Comparison of ENCODE assay signal across 8 cellular contexts in genomic region chr16:67428146-67428731, GRCh38. TPM values are rescaled to one million over a fixed set of nuclear protein-coding genes. Genes with fewer than 3 reads are reported as not detected.
A peak's percentile ranks its signal among the peaks of the same experiment; 100 is the strongest.
DNase-seq lines count a peak whose midpoint lies in the region; ATAC-seq and TF ChIP-seq lines count a peak whose summit lies in the region.

No MANE protein-coding gene starts in this region.

- peak; percentile 54 for DNase-seq in DMS153 treated with DMSO at 0.1 percent for 48 hours (lab: John Stamatoyannopoulos, UW; ENCODE audit: unreplicated experiment)
- DNase-seq in Panc1 (ENCODE audit: low read depth, low spot score): peak; percentile 28
- peak; percentile 44 for DNase-seq in activated T-helper 2 cell treated with anti-CD3 and anti-CD28 coated beads, Interferon-gamma antibody, Interleukin-2, Interleukin-4, amounts not matched to agents 10 μg/mL and 5 μg/mL and 100 μg/mL, durations not matched to agents 14 hours and 24 hours and 36 hours (ENCODE audit: low spot score)
- peak; percentile 34 for DNase-seq in foreskin melanocyte
- peak; percentile 89 for DNase-seq in osteocyte (ENCODE audit: extremely low spot score, unreplicated experiment)

- peak; percentile 90 for TF ChIP-seq CTCF in Panc1 (IDR thresholded peaks at IDR 0.05)
- peak; percentile 88 for TF ChIP-seq CTCF in osteocyte (IDR thresholded peaks at IDR 0.05)

- no peak overlapping the region for H3K4me3 Mint-ChIP-seq in activated T-helper 2 cell treated with anti-CD3 and anti-CD28 coated beads, Interferon-gamma antibody, Interleukin-2, Interleukin-4, amounts not matched to agents 10 μg/mL and 5 μg/mL and 100 μg/mL, durations not matched to agents 14 hours and 24 hours and 36 hours (ENCODE audit: low read depth)
- H3K4me3 Mint-ChIP-seq in osteocyte (ENCODE audit: unreplicated experiment): no peak overlapping the region

- CTCF ChIA-PET in Panc1 (lab: Charles Lee): interaction anchor here (0.5 to 1.6 kb wide), 11 partner anchors 15 to 168 kb away, joined by 3 to 7 read pairs (median 3); partner anchors contain the start of gene ATP6V0D1

- peak; percentile 90 for TF ChIP-seq RAD21 in Ishikawa (IDR thresholded peaks at IDR 0.05; ENCODE audit: low read depth)

- H3K4me3 ChIP-seq in Panc1 (ENCODE audit: low read depth in 2 of 2, low read length in 2 of 2): no peak overlapping the region

- H3K4me1 ChIP-seq in Panc1 (ENCODE audit: control insufficient read depth, insufficient read depth, low read length): peaks cover 2% of the 10 kb centered on the region; the same call in 1 of the 2 replicates

- no peak overlapping the region for H3K27ac ChIP-seq in Panc1 (ENCODE audit: low read length)

- H3K36me3 ChIP-seq in Panc1 (ENCODE audit: control insufficient read depth, insufficient read depth, low read length): no peaks in the 10 kb centered on the region

- no peaks in the 10 kb centered on the region for H3K36me3 Mint-ChIP-seq in activated T-helper 2 cell treated with anti-CD3 and anti-CD28 coated beads, Interferon-gamma antibody, Interleukin-2, Interleukin-4, amounts not matched to agents 10 μg/mL and 5 μg/mL and 100 μg/mL, durations not matched to agents 14 hours and 24 hours and 36 hours (ENCODE audit: low read depth)
- H3K36me3 Mint-ChIP-seq in osteocyte (ENCODE audit: unreplicated experiment): peaks cover 6% of the 10 kb centered on the region

- POLR2A ChIA-PET in Panc1 (lab: Charles Lee): no interaction called here

- H3K4me1 Mint-ChIP-seq in activated T-helper 2 cell treated with anti-CD3 and anti-CD28 coated beads, Interferon-gamma antibody, Interleukin-2, Interleukin-4, amounts not matched to agents 10 μg/mL and 5 μg/mL and 100 μg/mL, durations not matched to agents 14 hours and 24 hours and 36 hours (ENCODE audit: low read depth): peaks cover 5% of the 10 kb centered on the region
- H3K4me1 Mint-ChIP-seq in osteocyte (ENCODE audit: unreplicated experiment): peaks cover 42% of the 10 kb centered on the region

- peak; percentile 70 for ATAC-seq in Panc1
- no peak for ATAC-seq in HG03565 (IDR thresholded peaks at IDR 0.05; ENCODE audit: unreplicated experiment)
- ATAC-seq in HG02884 (IDR thresholded peaks at IDR 0.05; ENCODE audit: unreplicated experiment): no peak

- H3K27me3 Mint-ChIP-seq in activated T-helper 2 cell treated with anti-CD3 and anti-CD28 coated beads, Interferon-gamma antibody, Interleukin-2, Interleukin-4, amounts not matched to agents 10 μg/mL and 5 μg/mL and 100 μg/mL, durations not matched to agents 14 hours and 24 hours and 36 hours (ENCODE audit: low read depth): peaks cover 51% of the 10 kb centered on the region
- H3K27me3 Mint-ChIP-seq in osteocyte (ENCODE audit: unreplicated experiment): peaks cover 15% of the 10 kb centered on the region

- no peaks in the 10 kb centered on the region for H3K9me3 ChIP-seq in Panc1 (ENCODE audit: control insufficient read depth, insufficient read depth, low read depth, low read length)

- in situ Hi-C loops in Panc1 (cut with HindIII; ENCODE audit: low pct_unique_long_range_greater_than_20kb, low sequenced_read_pairs): no loop called here

- H3K9me3 Mint-ChIP-seq in activated T-helper 2 cell treated with anti-CD3 and anti-CD28 coated beads, Interferon-gamma antibody, Interleukin-2, Interleukin-4, amounts not matched to agents 10 μg/mL and 5 μg/mL and 100 μg/mL, durations not matched to agents 14 hours and 24 hours and 36 hours: no peaks in the 10 kb centered on the region
- no peaks in the 10 kb centered on the region for H3K9me3 Mint-ChIP-seq in osteocyte (ENCODE audit: unreplicated experiment)

- BruUV-seq in Panc1 (replicated peaks; lab: Mats Ljungman, UMichigan): no TSS peak

- H3K27ac Mint-ChIP-seq in activated T-helper 2 cell treated with anti-CD3 and anti-CD28 coated beads, Interferon-gamma antibody, Interleukin-2, Interleukin-4, amounts not matched to agents 10 μg/mL and 5 μg/mL and 100 μg/mL, durations not matched to agents 14 hours and 24 hours and 36 hours: no peak overlapping the region
- H3K27ac Mint-ChIP-seq in osteocyte (ENCODE audit: unreplicated experiment): no peak overlapping the region

- TF ChIP-seq EP300 in Ishikawa (IDR thresholded peaks at IDR 0.05; ENCODE audit: borderline replicate concordance): no peak

- intact Hi-C loops in Panc1 (cut with micrococcal nuclease; ENCODE audit: unreplicated experiment): loop anchor here (2.0 kb wide), 1 partner anchor 37 kb away; no protein-coding TSS in a partner anchor
- intact Hi-C loops in activated T-helper 2 cell treated with anti-CD3 and anti-CD28 coated beads, Interferon-gamma antibody, Interleukin-2, Interleukin-4, amounts not matched to agents 10 μg/mL and 5 μg/mL and 100 μg/mL, durations not matched to agents 14 hours and 24 hours and 36 hours (cut with micrococcal nuclease): loop anchor here (1.0 to 2.0 kb wide), 2 partner anchors 19 to 37 kb away; no protein-coding TSS in a partner anchor

- H3K27me3 ChIP-seq in Panc1 (ENCODE audit: control insufficient read depth, insufficient read depth, low read length): no peaks in the 10 kb centered on the region; the same call in 1 of the 2 replicates

TF ChIP-seq in Ishikawa, 13 proteins besides CTCF, POLR2A, EP300 and RAD21:
- TF ChIP-seq ZBTB7A (IDR thresholded peaks at IDR 0.05; ENCODE audit: low read depth) (0 out of 2 replicates have a peak, but pooled peaks have one; percentile 25), TEAD4 (IDR thresholded peaks at IDR 0.05) (no peak)

RNA-seq across cellular contexts. Expression of gene HSD11B2, which starts 2.7 kb away (rescaled TPM):
- total RNA-seq in Panc1 (2021; ENCODE audit: unreplicated experiment): 0.77 TPM
- polyA plus RNA-seq in Panc1 (2012; ENCODE audit: insufficient read length): 1.0 TPM
- total RNA-seq in activated T-helper 2 cell treated with anti-CD3 and anti-CD28 coated beads, Interferon-gamma antibody, Interleukin-2, Interleukin-4, amounts not matched to agents 10 μg/mL and 5 μg/mL and 100 μg/mL, durations not matched to agents 14 hours and 24 hours and 36 hours: 1.7 and 2.8 TPM in 2 replicates
- 0.40 and 0.68 TPM in 2 replicates for total RNA-seq in osteocyte

RNA-seq across cellular contexts. Expression of gene ZDHHC1, which starts 12.0 kb away (rescaled TPM):
- total RNA-seq in Panc1 (2021; ENCODE audit: unreplicated experiment) (7.8 TPM), osteocyte (13.5 and 15.4 TPM in 2 replicates)
- 10.4 TPM for polyA plus RNA-seq in Panc1 (2012; ENCODE audit: insufficient read length)
- total RNA-seq in activated T-helper 2 cell treated with anti-CD3 and anti-CD28 coated beads, Interferon-gamma antibody, Interleukin-2, Interleukin-4, amounts not matched to agents 10 μg/mL and 5 μg/mL and 100 μg/mL, durations not matched to agents 14 hours and 24 hours and 36 hours: 1.4 and 1.5 TPM in 2 replicates

RNA-seq across cellular contexts. Expression of gene TPPP3, which starts 34.9 kb away (rescaled TPM):
- total RNA-seq in Panc1 (2021; ENCODE audit: unreplicated experiment) (0.95 TPM), osteocyte (1.4 and 1.5 TPM in 2 replicates)
- polyA plus RNA-seq in Panc1 (2012; ENCODE audit: insufficient read length): 6.0 TPM
- not detected in 2 replicates for total RNA-seq in activated T-helper 2 cell treated with anti-CD3 and anti-CD28 coated beads, Interferon-gamma antibody, Interleukin-2, Interleukin-4, amounts not matched to agents 10 μg/mL and 5 μg/mL and 100 μg/mL, durations not matched to agents 14 hours and 24 hours and 36 hours

RNA-seq across cellular contexts. Expression of gene ATP6V0D1, which starts 52.7 kb away (rescaled TPM):
- total RNA-seq in Panc1 (2021; ENCODE audit: unreplicated experiment) (70.8 TPM), osteocyte (112 and 116 TPM in 2 replicates)
- polyA plus RNA-seq in Panc1 (2012; ENCODE audit: insufficient read length): 103 TPM
- 31.5 and 33.9 TPM in 2 replicates for total RNA-seq in activated T-helper 2 cell treated with anti-CD3 and anti-CD28 coated beads, Interferon-gamma antibody, Interleukin-2, Interleukin-4, amounts not matched to agents 10 μg/mL and 5 μg/mL and 100 μg/mL, durations not matched to agents 14 hours and 24 hours and 36 hours

RNA-seq across cellular contexts. Expression of gene AGRP, which starts 55.1 kb away (rescaled TPM):
- not detected for total RNA-seq in Panc1 (2021; ENCODE audit: unreplicated experiment)
- polyA plus RNA-seq in Panc1 (2012; ENCODE audit: insufficient read length): not detected
- not detected in 2 replicates for total RNA-seq in activated T-helper 2 cell treated with anti-CD3 and anti-CD28 coated beads, Interferon-gamma antibody, Interleukin-2, Interleukin-4, amounts not matched to agents 10 μg/mL and 5 μg/mL and 100 μg/mL, durations not matched to agents 14 hours and 24 hours and 36 hours
- total RNA-seq in osteocyte: not detected in 2 replicates

Comparison
In these comparisons a context has a peak if more than half of its experiments do, and no peak if none do; other contexts are left out.
1. DNase-seq: peak in every context shown above with its lines; median percentile 89 in osteocyte; 54 in DMS153 treated with DMSO at 0.1 percent for 48 hours; 44 in activated T-helper 2 cell treated with anti-CD3 and anti-CD28 coated beads, Interferon-gamma antibody, Interleukin-2, Interleukin-4, amounts not matched to agents 10 μg/mL and 5 μg/mL and 100 μg/mL, durations not matched to agents 14 hours and 24 hours and 36 hours; 34 in foreskin melanocyte; 28 in Panc1.